Comparison of ENCODE assay signal across 18 cellular contexts in the genomic region with DNA sequence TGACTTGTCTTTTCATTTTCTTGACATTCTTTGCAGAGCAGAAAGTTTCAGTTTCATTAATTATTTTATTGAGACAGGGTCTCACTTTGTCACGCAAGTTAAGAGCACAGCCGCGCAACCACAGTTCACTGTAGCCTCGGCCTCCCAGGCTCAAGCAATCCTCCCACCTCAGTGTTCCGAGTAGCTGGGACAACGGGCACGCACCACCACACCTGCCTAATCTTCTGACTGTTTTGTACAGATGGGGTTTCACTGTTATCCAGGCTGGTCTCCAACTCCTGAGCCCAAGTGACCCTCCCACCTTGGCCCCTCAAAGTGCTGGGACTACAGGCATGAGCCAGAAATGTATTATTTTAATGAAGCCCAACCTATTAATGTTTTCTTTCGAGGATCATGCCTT. TPM values are rescaled to one million over a fixed set of nuclear protein-coding genes. Genes with fewer than 3 reads are reported as not detected.
DNase-seq lines count a peak whose midpoint lies in the region; ATAC-seq and TF ChIP-seq lines count a peak whose summit lies in the region.
"Had no signal": no experiment of that assay in that cellular context is flagged by ENCODE, and none has a peak within 500 bp of the region (broad histone marks: within the 10 kb centered on the region; RNA-seq: fewer than 3 reads in every experiment).

No MANE protein-coding gene starts in this region.

- no peaks in the 10 kb centered on the region for H3K9me3 Mint-ChIP-seq in neural crest cell
- H3K9me3 Mint-ChIP-seq: CD4-positive, alpha-beta T cell had no signal

- peaks cover 15% of the 10 kb centered on the region for H3K36me3 Mint-ChIP-seq in neural crest cell (ENCODE audit: low read depth)

- TF ChIP-seq CTCF in neural crest cell (conservative IDR thresholded peaks at IDR 0.05), result no peak
- TF ChIP-seq CTCF in transverse colon (IDR thresholded peaks at IDR 0.05), result no peak

- no peaks in the 10 kb centered on the region for H3K27me3 Mint-ChIP-seq in neural crest cell (ENCODE audit: low read depth)
- H3K27me3 Mint-ChIP-seq: CD4-positive, alpha-beta T cell had no signal

- DNase-seq in cardiac septum (ENCODE audit: low spot score) (peak; percentile 17), left cardiac atrium (no peak), neural crest cell (ENCODE audit: low read depth, low spot score) (no peak), aorta (peak; percentile 38 to 42), transverse colon (no peak)
- DNase-seq in activated CD4-positive, CD25-positive, alpha-beta regulatory T cell (lab: John Stamatoyannopoulos, UW), result no peak
- DNase-seq: AML-193; Calu3; CD4-positive, alpha-beta T cell; HCEC 1CT; IMR-90; NCI-H1417; NCI-H1930; NCI-H2171; NCI-H82 had no signal

- H3K4me3 Mint-ChIP-seq in neural crest cell, result peak overlapping the region; percentile 58
- H3K4me3 Mint-ChIP-seq: CD4-positive, alpha-beta T cell had no signal

- no peaks in the 10 kb centered on the region for H3K9me3 ChIP-seq in aorta (ENCODE audit: control insufficient read depth, low read length)
- H3K9me3 ChIP-seq in transverse colon, result no peaks in the 10 kb centered on the region

- TF ChIP-seq POLR2A in transverse colon (IDR thresholded peaks at IDR 0.05), result no peak

- H3K4me1 ChIP-seq in aorta (ENCODE audit: control insufficient read depth in 1 of 2, insufficient read depth in 2 of 2, low read length in 2 of 2), result no peaks in the 10 kb centered on the region
- peaks cover 0 to 13% (median 8%) of the 10 kb centered on the region in 4 donors for H3K4me1 ChIP-seq in transverse colon

- intact Hi-C loops in cardiac septum (cut with DNase I), result no loop called here
- intact Hi-C loops in left cardiac atrium (cut with DNase I), result loop anchor here in 1 of 2 donors (5.0 kb wide), 1 partner anchor 40 kb away; the partner anchor contains the start of gene LSS
- intact Hi-C loops in aorta (cut with DNase I), result no loop called here
- intact Hi-C loops in transverse colon (cut with DNase I; ENCODE audit: low total_unique reads), result no loop called here

- H3K4me3 ChIP-seq in aorta (ENCODE audit: low read length in 2 of 2), result no peak overlapping the region
- H3K4me3 ChIP-seq in transverse colon, result no peak overlapping the region

- H3K36me3 ChIP-seq in aorta (ENCODE audit: control insufficient read depth in 1 of 2, insufficient read depth in 2 of 2, low read length in 1 of 2) (no peaks in the 10 kb centered on the region), transverse colon (no peaks in the 10 kb centered on the region)

- WGBS in aorta, 2 donors, result 93 to 94% methylated on average over 8 of the region's 8 CpGs
- WGBS in transverse colon (ENCODE audit: low coverage in 1 of 2), 2 donors, result 90 to 98% methylated on average over 8 of the region's 8 CpGs

- H3K27ac ChIP-seq in cingulate gyrus (ENCODE audit: low read depth, low read length), result peak overlapping the region; percentile 89
- no peak overlapping the region for H3K27ac ChIP-seq in aorta (ENCODE audit: low read depth in 1 of 2, low read length in 2 of 2)
- no peak overlapping the region for H3K27ac ChIP-seq in transverse colon

- in situ Hi-C loops in transverse colon (cut with MboI; ENCODE audit: low pct_ligation_motif_present in 1 of 4, low pct_unique_long_range_greater_than_20kb in 1 of 4, low sequenced_read_pairs in 3 of 4), result no loop called here

- peaks cover 60% of the 10 kb centered on the region for H3K4me1 Mint-ChIP-seq in neural crest cell

- no peak overlapping the region for H3K27ac Mint-ChIP-seq in neural crest cell (ENCODE audit: unreplicated experiment)
- H3K27ac Mint-ChIP-seq: CD4-positive, alpha-beta T cell had no signal

- ATAC-seq in left cardiac atrium, result no peak
- no peak for ATAC-seq in aorta (ENCODE audit: low FRiP score)
- ATAC-seq in GM19023 (IDR thresholded peaks at IDR 0.05; ENCODE audit: unreplicated experiment), result no peak

- H3K27me3 ChIP-seq in aorta (ENCODE audit: control insufficient read depth in 1 of 2, insufficient read depth in 2 of 2, low read length in 1 of 2), result no peaks in the 10 kb centered on the region
- H3K27me3 ChIP-seq in transverse colon, result no peaks in the 10 kb centered on the region

- no peak for TF ChIP-seq EP300 in transverse colon (IDR thresholded peaks at IDR 0.05; ENCODE audit: low read depth)

RNA-seq across cellular contexts. Expression of gene SPATC1L, which starts 3.0 kb away (rescaled TPM):
- total RNA-seq in cardiac septum (7.3 TPM), left cardiac atrium (10 to 100 TPM in 1 of 2 donors, 1 to 10 TPM in 1; 10.0 to 11.0 TPM), neural crest cell (27.5 and 28.1 TPM in 2 replicates), aorta (10 to 100 TPM in 1 of 2 donors, 1 to 10 TPM in 1; 5.2 to 12.4 TPM), transverse colon (10 to 100 TPM in 1 of 4 donors, 1 to 10 TPM in 2, not detected in 1; 1.2 to 11.0 (median 8.5) TPM)
- polyA plus RNA-seq in aorta, result 10 to 100 TPM in 1 of 2 donors, 1 to 10 TPM in 1; 2.4 to 47.9 TPM

RNA-seq across cellular contexts. Expression of gene FTCD, which starts 31.9 kb away (rescaled TPM):
- 0.83 TPM for total RNA-seq in cardiac septum
- total RNA-seq in left cardiac atrium, result 1 to 10 TPM in 1 of 2 donors, under 1 TPM in 1; 0.68 to 1.6 TPM
- 1.4 and 1.8 TPM in 2 replicates for total RNA-seq in neural crest cell
- 1 to 10 TPM; 1.1 to 2.6 TPM for total RNA-seq in aorta
- polyA plus RNA-seq in aorta, result 1 to 10 TPM in 1 of 2 donors, under 1 TPM in 1; 0.50 to 8.7 TPM
- total RNA-seq in transverse colon, result not detected
- total RNA-seq: IMR-90, LHCN-M2 had no signal

RNA-seq across cellular contexts. Expression of gene LSS, which starts 41.3 kb away (rescaled TPM):
- 34.9 TPM for total RNA-seq in cardiac septum
- 10 to 100 TPM; 66.4 to 66.7 TPM for total RNA-seq in left cardiac atrium
- total RNA-seq in neural crest cell, result 218 and 225 TPM in 2 replicates
- 10 to 100 TPM; 60.2 to 85.2 TPM for total RNA-seq in aorta
- polyA plus RNA-seq in aorta, result 10 to 100 TPM in 1 of 2 donors, 1 to 10 TPM in 1; 9.3 to 52.0 TPM
- 10 to 100 TPM; 53.2 to 75.2 (median 62.3) TPM for total RNA-seq in transverse colon

Comparison
In these comparisons a context has a peak if more than half of its experiments do, and no peak if none do; other contexts are left out.
1. DNase-seq: peak in cardiac septum (single experiment) and aorta (2 of 2); none in left cardiac atrium (single experiment), neural crest cell (single experiment), transverse colon (single experiment) and activated CD4-positive, CD25-positive, alpha-beta regulatory T cell (0 of 4).